Comparison of ENCODE assay signal across 9 cellular contexts in genomic region chr1:235012436-235013210, GRCh38.
A peak's percentile ranks its signal among the peaks of the same experiment; 100 is the strongest.
DNase-seq lines count a peak whose midpoint lies in the region; ATAC-seq and TF ChIP-seq lines count a peak whose summit lies in the region.
"Had no signal": no experiment of that assay in that cellular context is flagged by ENCODE, and none has a peak within 500 bp of the region (broad histone marks: within the 10 kb centered on the region; RNA-seq: fewer than 3 reads in every experiment).

No MANE protein-coding gene starts in this region.

- H3K4me1 ChIP-seq in testis: peaks cover 8% of the 10 kb centered on the region
- H3K4me1 ChIP-seq: pancreas had no signal

- no peak for ATAC-seq in activated CD8-positive, alpha-beta memory T cell treated with anti-CD3 and anti-CD28 coated beads, Interleukin-2, amount 10 ng/mL, durations not matched to agents 7 days and 5 days

- TF ChIP-seq POLR2A in testis (IDR thresholded peaks at IDR 0.05): no peak

- no peaks in the 10 kb centered on the region for H3K36me3 ChIP-seq in testis (ENCODE audit: low read depth, missing control alignments)
- H3K36me3 ChIP-seq: pancreas had no signal

- no peak overlapping the region for H3K4me3 ChIP-seq in testis
- H3K4me3 ChIP-seq: pancreas had no signal

- H3K36me3 Mint-ChIP-seq in activated CD8-positive, alpha-beta memory T cell treated with anti-CD3 and anti-CD28 coated beads, Interleukin-2, amount 10 ng/mL, durations not matched to agents 7 days and 5 days: peaks cover 51% of the 10 kb centered on the region
- H3K36me3 Mint-ChIP-seq in activated naive CD8-positive, alpha-beta T cell treated with anti-CD3 and anti-CD28 coated beads for 36 hours: peaks cover 59% of the 10 kb centered on the region

- no peak for DNase-seq in activated CD8-positive, alpha-beta memory T cell treated with anti-CD3 and anti-CD28 coated beads, Interleukin-2, amount 10 ng/mL, durations not matched to agents 7 days and 5 days
- no peak for DNase-seq in activated CD8-positive, alpha-beta memory T cell treated with anti-CD3 and anti-CD28 coated beads, Interleukin-2, amount 50 U/mL, for 4 hours
- no peak for DNase-seq in activated naive CD8-positive, alpha-beta T cell treated with anti-CD3 and anti-CD28 coated beads for 36 hours
- DNase-seq in testis (peak; percentile 34), SKM-1 (lab: John Stamatoyannopoulos, UW; ENCODE audit: unreplicated experiment) (no peak), middle frontal gyrus (ENCODE audit: extremely low spot score, low spot score) (no peak)
- DNase-seq in stimulated activated naive CD4-positive, alpha-beta T cell (lab: John Stamatoyannopoulos, UW): no peak

- no peaks in the 10 kb centered on the region for H3K9me3 ChIP-seq in testis
- H3K9me3 ChIP-seq: pancreas had no signal

- H3K4me3 Mint-ChIP-seq in activated CD8-positive, alpha-beta memory T cell treated with anti-CD3 and anti-CD28 coated beads, Interleukin-2, amount 10 ng/mL, durations not matched to agents 7 days and 5 days: peak overlapping the region; percentile 46
- peak overlapping the region; percentile 19 for H3K4me3 Mint-ChIP-seq in activated naive CD8-positive, alpha-beta T cell treated with anti-CD3 and anti-CD28 coated beads for 36 hours

- peak overlapping the region; percentile 65 for H3K27ac ChIP-seq in layer of hippocampus (ENCODE audit: low read depth, low read length)
- H3K27ac ChIP-seq in testis: peak overlapping the region; percentile 8 to 54

- CTCF ChIA-PET in activated CD8-positive, alpha-beta memory T cell treated with anti-CD3 and anti-CD28 coated beads, Interleukin-2, amount 10 ng/mL, durations not matched to agents 7 days and 5 days (lab: Charles Lee): interaction anchor here (0.8 to 1.9 kb wide), 14 partner anchors 11 to 415 kb away, joined by 3 to 14 read pairs (median 5); no protein-coding TSS in a partner anchor

- H3K4me1 Mint-ChIP-seq in activated CD8-positive, alpha-beta memory T cell treated with anti-CD3 and anti-CD28 coated beads, Interleukin-2, amount 10 ng/mL, durations not matched to agents 7 days and 5 days: peaks cover 79% of the 10 kb centered on the region
- H3K4me1 Mint-ChIP-seq in activated naive CD8-positive, alpha-beta T cell treated with anti-CD3 and anti-CD28 coated beads for 36 hours: peaks cover 88% of the 10 kb centered on the region

- H3K27ac Mint-ChIP-seq in activated CD8-positive, alpha-beta memory T cell treated with anti-CD3 and anti-CD28 coated beads, Interleukin-2, amount 10 ng/mL, durations not matched to agents 7 days and 5 days: peak overlapping the region; percentile 93
- H3K27ac Mint-ChIP-seq in activated naive CD8-positive, alpha-beta T cell treated with anti-CD3 and anti-CD28 coated beads for 36 hours: peak overlapping the region; percentile 98

- intact Hi-C loops in testis (cut with DNase I; ENCODE audit: low total_unique reads): no loop called here

- 64 to 74% methylated on average over 10 of the region's 10 CpGs for WGBS in testis, 2 donors

- peaks cover 8% of the 10 kb centered on the region for H3K9me3 Mint-ChIP-seq in activated CD8-positive, alpha-beta memory T cell treated with anti-CD3 and anti-CD28 coated beads, Interleukin-2, amount 10 ng/mL, durations not matched to agents 7 days and 5 days (ENCODE audit: low read depth)
- peaks cover 39% of the 10 kb centered on the region for H3K9me3 Mint-ChIP-seq in activated naive CD8-positive, alpha-beta T cell treated with anti-CD3 and anti-CD28 coated beads for 36 hours

- peaks cover 5% of the 10 kb centered on the region for H3K27me3 Mint-ChIP-seq in activated CD8-positive, alpha-beta memory T cell treated with anti-CD3 and anti-CD28 coated beads, Interleukin-2, amount 10 ng/mL, durations not matched to agents 7 days and 5 days
- H3K27me3 Mint-ChIP-seq in activated naive CD8-positive, alpha-beta T cell treated with anti-CD3 and anti-CD28 coated beads for 36 hours: no peaks in the 10 kb centered on the region

- TF ChIP-seq CTCF in testis (IDR thresholded peaks at IDR 0.05): no peak

- H3K27me3 ChIP-seq in layer of hippocampus (ENCODE audit: control insufficient read depth, insufficient read depth, low read length): no peaks in the 10 kb centered on the region
- no peaks in the 10 kb centered on the region for H3K27me3 ChIP-seq in testis
- H3K27me3 ChIP-seq: pancreas had no signal
